Comparison of ENCODE assay signal across 16 cellular contexts in genomic region chr20:41436679-41437078, GRCh38.
DNase-seq lines count a peak whose midpoint lies in the region; ATAC-seq and TF ChIP-seq lines count a peak whose summit lies in the region.
"Had no signal": no experiment of that assay in that cellular context is flagged by ENCODE, and none has a peak within 500 bp of the region (broad histone marks: within the 10 kb centered on the region; RNA-seq: fewer than 3 reads in every experiment).

No MANE protein-coding gene starts in this region.

- H3K36me3 Mint-ChIP-seq in CD8-positive, alpha-beta T cell: peaks cover 84% of the 10 kb centered on the region
- peaks cover 54% of the 10 kb centered on the region for H3K36me3 Mint-ChIP-seq in activated CD8-positive, alpha-beta T cell treated with anti-CD3 and anti-CD28 coated beads for 36 hours (ENCODE audit: low read depth)
- H3K36me3 Mint-ChIP-seq in osteocyte (ENCODE audit: unreplicated experiment): peaks cover 71% of the 10 kb centered on the region

- no peaks in the 10 kb centered on the region for H3K27me3 Mint-ChIP-seq in CD8-positive, alpha-beta T cell (ENCODE audit: low read depth)
- H3K27me3 Mint-ChIP-seq in activated CD8-positive, alpha-beta T cell treated with anti-CD3 and anti-CD28 coated beads for 36 hours: no peaks in the 10 kb centered on the region
- no peaks in the 10 kb centered on the region for H3K27me3 Mint-ChIP-seq in osteocyte (ENCODE audit: unreplicated experiment)

- no peak for DNase-seq in CD8-positive, alpha-beta T cell
- peak; percentile 58 for DNase-seq in Jurkat, Clone E6-1 (ENCODE audit: low read depth, low spot score)
- no peak for DNase-seq in activated CD8-positive, alpha-beta T cell treated with anti-CD3 and anti-CD28 coated beads for 36 hours
- DNase-seq in hepatic stellate cell (ENCODE audit: low spot score) (peak; percentile 61), NCI-H2171 treated with DMSO at 0.1 percent for 48 hours (lab: John Stamatoyannopoulos, UW) (no peak), osteocyte (ENCODE audit: extremely low spot score, unreplicated experiment) (no peak)
- DNase-seq: activated CD4-positive, alpha-beta T cell treated with anti-CD3 and anti-CD28 coated beads, Interleukin-2, amount 50 U/mL, for 4 hours; left colon; occipital lobe; stimulated activated CD4-positive, alpha-beta T cell treated with anti-CD3 and anti-CD28 coated beads, Interleukin-4, amount 100 ng/mL, for 24 hours; testis had no signal

- TF ChIP-seq CTCF in CD8-positive, alpha-beta T cell (IDR thresholded peaks at IDR 0.05): no peak
- TF ChIP-seq CTCF in activated CD8-positive, alpha-beta T cell treated with anti-CD3 and anti-CD28 coated beads for 36 hours (IDR thresholded peaks at IDR 0.05): no peak
- no peak for TF ChIP-seq CTCF in osteocyte (IDR thresholded peaks at IDR 0.05)

- H3K4me1 Mint-ChIP-seq in CD8-positive, alpha-beta T cell (ENCODE audit: low read depth): peaks cover 47% of the 10 kb centered on the region
- peaks cover 51% of the 10 kb centered on the region for H3K4me1 Mint-ChIP-seq in activated CD8-positive, alpha-beta T cell treated with anti-CD3 and anti-CD28 coated beads for 36 hours (ENCODE audit: low read depth)
- H3K4me1 Mint-ChIP-seq in osteocyte (ENCODE audit: unreplicated experiment): peaks cover 7% of the 10 kb centered on the region

- H3K9me3 ChIP-seq in CD8-positive, alpha-beta T cell (ENCODE audit: low read length): no peaks in the 10 kb centered on the region
- H3K9me3 ChIP-seq: esophagus muscularis mucosa, testis had no signal

- no peaks in the 10 kb centered on the region for H3K9me3 Mint-ChIP-seq in CD8-positive, alpha-beta T cell
- H3K9me3 Mint-ChIP-seq in activated CD8-positive, alpha-beta T cell treated with anti-CD3 and anti-CD28 coated beads for 36 hours: no peaks in the 10 kb centered on the region
- no peaks in the 10 kb centered on the region for H3K9me3 Mint-ChIP-seq in osteocyte (ENCODE audit: unreplicated experiment)

- no peak overlapping the region for H3K27ac ChIP-seq in CD8-positive, alpha-beta T cell (ENCODE audit: low read depth, low read length)
- H3K27ac ChIP-seq: esophagus muscularis mucosa, testis had no signal

- intact Hi-C loops in CD8-positive, alpha-beta T cell (cut with DNase I, micrococcal nuclease): loop anchor here in 1 of 2 experiments (10.0 kb wide), 1 partner anchor 48 kb away; no protein-coding TSS in a partner anchor
- intact Hi-C loops in activated CD8-positive, alpha-beta T cell treated with anti-CD3 and anti-CD28 coated beads for 36 hours (cut with micrococcal nuclease): no loop called here

- peaks cover 17% of the 10 kb centered on the region for H3K36me3 ChIP-seq in CD8-positive, alpha-beta T cell (ENCODE audit: insufficient read depth, low read length)

- POLR2A ChIA-PET in CD8-positive, alpha-beta T cell (lab: Charles Lee): no interaction called here
- POLR2A ChIA-PET in activated CD8-positive, alpha-beta T cell treated with anti-CD3 and anti-CD28 coated beads for 36 hours (lab: Charles Lee): no interaction called here

- no peak overlapping the region for H3K4me3 Mint-ChIP-seq in CD8-positive, alpha-beta T cell
- no peak overlapping the region for H3K4me3 Mint-ChIP-seq in activated CD8-positive, alpha-beta T cell treated with anti-CD3 and anti-CD28 coated beads for 36 hours
- H3K4me3 Mint-ChIP-seq in osteocyte (ENCODE audit: unreplicated experiment): no peak overlapping the region

- CTCF ChIA-PET in CD8-positive, alpha-beta T cell (lab: Charles Lee): no interaction called here
- CTCF ChIA-PET in activated CD8-positive, alpha-beta T cell treated with anti-CD3 and anti-CD28 coated beads for 36 hours (lab: Charles Lee): no interaction called here

- peak overlapping the region; percentile 16 for H3K27ac Mint-ChIP-seq in CD8-positive, alpha-beta T cell
- H3K27ac Mint-ChIP-seq in activated CD8-positive, alpha-beta T cell treated with anti-CD3 and anti-CD28 coated beads for 36 hours: peak overlapping the region; percentile 62
- no peak overlapping the region for H3K27ac Mint-ChIP-seq in osteocyte (ENCODE audit: unreplicated experiment)

- H3K4me3 ChIP-seq in CD8-positive, alpha-beta T cell (ENCODE audit: low read depth, low read length): no peak overlapping the region
- no peak overlapping the region for H3K4me3 ChIP-seq in Jurkat, Clone E6-1 (ENCODE audit: low read length)
- H3K4me3 ChIP-seq: esophagus muscularis mucosa, testis had no signal

- no peaks in the 10 kb centered on the region for H3K27me3 ChIP-seq in CD8-positive, alpha-beta T cell (ENCODE audit: insufficient read depth, low read length)
- H3K27me3 ChIP-seq: esophagus muscularis mucosa, testis had no signal

- peaks cover 21% of the 10 kb centered on the region for H3K4me1 ChIP-seq in CD8-positive, alpha-beta T cell (ENCODE audit: insufficient read depth, low read length)
- H3K4me1 ChIP-seq: testis had no signal

- no peak for ATAC-seq in CD8-positive, alpha-beta T cell
- ATAC-seq in activated CD8-positive, alpha-beta T cell treated with anti-CD3 and anti-CD28 coated beads for 36 hours: peak; percentile 52
- ATAC-seq in HG02759 (IDR thresholded peaks at IDR 0.05; ENCODE audit: unreplicated experiment) (no peak), GM18870 (IDR thresholded peaks at IDR 0.05; ENCODE audit: unreplicated experiment) (no peak)
- ATAC-seq: HepG2, left colon, Right ventricle myocardium inferior had no signal

Comparison
In these comparisons a context has a peak if more than half of its experiments do, and no peak if none do; other contexts are left out.
1. DNase-seq: peak in Jurkat, Clone E6-1 (single experiment) and hepatic stellate cell (single experiment); none in CD8-positive, alpha-beta T cell (0 of 7), activated CD8-positive, alpha-beta T cell treated with anti-CD3 and anti-CD28 coated beads for 36 hours (single experiment), NCI-H2171 treated with DMSO at 0.1 percent for 48 hours (single experiment) and osteocyte (single experiment).